In the genomic region with DNA sequence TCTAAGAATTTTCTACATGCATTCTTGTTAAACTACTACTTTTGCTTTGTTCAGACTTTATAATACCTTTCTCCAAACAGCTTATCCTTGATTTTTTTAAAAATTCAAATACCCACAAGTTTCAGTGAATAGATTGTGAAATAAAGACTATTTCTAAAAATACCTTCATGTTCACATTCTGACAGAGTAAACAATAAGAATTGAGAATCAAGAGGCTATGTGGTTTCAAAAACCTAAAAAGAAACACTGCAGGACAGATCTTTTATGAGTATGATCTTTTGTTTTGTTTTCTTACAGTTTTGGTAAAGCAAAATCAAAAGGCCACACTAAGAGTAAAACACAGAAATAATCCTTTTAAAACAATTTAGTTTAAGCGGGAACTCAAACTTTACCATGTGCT, we compare ENCODE assay signal across 21 cellular contexts. TPM values are rescaled to one million over a fixed set of nuclear protein-coding genes. Genes with fewer than 3 reads are reported as not detected.
DNase-seq lines count a peak whose midpoint lies in the region; ATAC-seq, FAIRE-seq and TF ChIP-seq lines count a peak whose summit lies in the region.
"Had no signal": no experiment of that assay in that cellular context is flagged by ENCODE, and none has a peak within 500 bp of the region (broad histone marks: within the 10 kb centered on the region; RNA-seq: fewer than 3 reads in every experiment).

No MANE protein-coding gene starts in this region.

- ATAC-seq in GM19035 (IDR thresholded peaks at IDR 0.05; ENCODE audit: unreplicated experiment) (peak; percentile 57), GM21515 (IDR thresholded peaks at IDR 0.05; ENCODE audit: unreplicated experiment) (peak; percentile 58), HG03095 (IDR thresholded peaks at IDR 0.05; ENCODE audit: unreplicated experiment) (peak; percentile 59), GM12878 (peak; percentile 39)
- ATAC-seq: HCT116 had no signal

- CTCF ChIA-PET in GM12878 (lab: Yijun Ruan, JAX): interaction anchor here (1.6 to 1.8 kb wide), 2 partner anchors 98 to 350 kb away, joined by 3 read pairs; no protein-coding TSS in a partner anchor

- no peaks in the 10 kb centered on the region for H4K20me1 ChIP-seq in GM12878 (ENCODE audit: control insufficient read depth, insufficient read depth)

- DNase-seq in GM12878 (ENCODE audit: low read depth, low spot score) (no peak), cerebellum (ENCODE audit: low spot score) (no peak), MV-4-11 (lab: John Stamatoyannopoulos, UW) (no peak), NK-92 (lab: John Stamatoyannopoulos, UW; ENCODE audit: unreplicated experiment) (no peak), DMS153 treated with DMSO at 0.1 percent for 48 hours (lab: John Stamatoyannopoulos, UW; ENCODE audit: unreplicated experiment) (no peak)
- DNase-seq: ACHN; C1 segment of cervical spinal cord; CD8-positive, alpha-beta memory T cell; GM23248; NCI-H1417; NCI-H1930; NCI-H446; NCI-H526 treated with DMSO at 0.1 percent for 48 hours; NK-92 treated with Interleukin-12 subunit alpha and Interleukin-12 subunit beta, amount 100 ng/mL, for 24 hours; Peyer's patch had no signal

- H3K4me2 ChIP-seq in GM12878 (ENCODE audit: control insufficient read depth, insufficient read depth): no peak overlapping the region

- TF ChIP-seq POLR2A in GM12878 (IDR thresholded peaks at IDR 0.05; ENCODE audit: low read depth, low read length): no peak

- no peaks in the 10 kb centered on the region for H3K27me3 ChIP-seq in GM12878 (replicated peaks in 1 of 2; ENCODE audit: control insufficient read depth in 2 of 2, insufficient read depth in 2 of 2, low read length in 1 of 2)
- H3K27me3 ChIP-seq: Peyer's patch had no signal

- in situ Hi-C loops in GM12878 (cut with MboI): no loop called here

- H3K4me1 ChIP-seq in GM12878 (ENCODE audit: control insufficient read depth, insufficient read depth, low read length): no peaks in the 10 kb centered on the region
- H3K4me1 ChIP-seq: Peyer's patch had no signal

- no peaks in the 10 kb centered on the region for H3K9me3 ChIP-seq in GM12878 (replicated peaks; ENCODE audit: control insufficient read depth, insufficient read depth, low read length)
- H3K9me3 ChIP-seq: Peyer's patch had no signal

- 90% methylated on average over 1 of the region's 1 CpG for WGBS in GM12878 (ENCODE audit: insufficient coverage, insufficient replicate concordance, low lambda C conversion rate, missing lambda C conversion rate)

- RAD21 ChIA-PET in GM12878 (lab: Charles Lee; ENCODE audit: unreplicated experiment): no interaction called here

- FAIRE-seq in GM12878 (lab: Jason Lieb, UNC): peak; percentile 27
- FAIRE-seq: HTR-8/SVneo, TTC549 had no signal

- peaks cover 0 to 4% of the 10 kb centered on the region in 2 experiments; a peak in 1 of 4 replicates for H3K36me3 ChIP-seq in GM12878 (ENCODE audit: control insufficient read depth in 2 of 2, insufficient read depth in 2 of 2, low read length in 1 of 2)

- no TSS peak for BruUV-seq in GM12878 (replicated peaks; lab: Mats Ljungman, UMichigan)

- no peak for TF ChIP-seq RAD21 in GM12878 (IDR thresholded peaks at IDR 0.05; ENCODE audit: insufficient read depth, low read depth, low read length)

- TF ChIP-seq CTCF in GM12878 (IDR thresholded peaks at IDR 0.05 in 2 of 3, conservative IDR thresholded peaks at IDR 0.05 in 1 of 3; ENCODE audit: control insufficient read depth in 2 of 3, extremely low read depth in 1 of 3, insufficient read depth in 1 of 3, low read depth in 3 of 3, low read length in 3 of 3): no peak

- no peak overlapping the region for H3K9ac ChIP-seq in GM12878 (ENCODE audit: control insufficient read depth, insufficient read depth, low read length)
- H3K9ac ChIP-seq: GM23248 had no signal

- SMC1A ChIA-PET in GM12878 (lab: Charles Lee; ENCODE audit: uncharacterized antibody, unreplicated experiment): interaction anchor here (1.4 to 2.1 kb wide), 3 partner anchors 10 to 815 kb away, joined by 3 to 11 read pairs (median 5); no protein-coding TSS in a partner anchor

- H3K27ac ChIP-seq in GM12878 (ENCODE audit: control insufficient read depth, insufficient read depth): peak overlapping the region; percentile 42; the same call in 1 of the 2 replicates
- H3K27ac ChIP-seq: GM23248, Peyer's patch had no signal

- H3K79me2 ChIP-seq in GM12878 (ENCODE audit: control insufficient read depth, insufficient read depth, low read length): no peaks in the 10 kb centered on the region

- no peak overlapping the region for H3K4me3 ChIP-seq in GM12878
- H3K4me3 ChIP-seq: GM23248, Peyer's patch had no signal

- no peak overlapping the region for H2AFZ ChIP-seq in GM12878 (ENCODE audit: control insufficient read depth, low read depth, low read length)
- H2AFZ ChIP-seq: GM23248 had no signal

- no peak for TF ChIP-seq EP300 in GM12878 (IDR thresholded peaks at IDR 0.05; ENCODE audit: borderline replicate concordance in 1 of 2, control insufficient read depth in 1 of 2, low read depth in 2 of 2, low read length in 2 of 2)

- intact Hi-C loops in GM12878 (cut with micrococcal nuclease; ENCODE audit: unreplicated experiment): no loop called here

- POLR2A ChIA-PET in GM12878 (lab: Charles Lee): no interaction called here

TF ChIP-seq in GM12878, 131 proteins besides CTCF, POLR2A, EP300 and RAD21 (continues in another document):
- no peak for TF ChIP-seq NR2F1 (conservative IDR thresholded peaks at IDR 0.05)
- TF ChIP-seq, protein P1, sequence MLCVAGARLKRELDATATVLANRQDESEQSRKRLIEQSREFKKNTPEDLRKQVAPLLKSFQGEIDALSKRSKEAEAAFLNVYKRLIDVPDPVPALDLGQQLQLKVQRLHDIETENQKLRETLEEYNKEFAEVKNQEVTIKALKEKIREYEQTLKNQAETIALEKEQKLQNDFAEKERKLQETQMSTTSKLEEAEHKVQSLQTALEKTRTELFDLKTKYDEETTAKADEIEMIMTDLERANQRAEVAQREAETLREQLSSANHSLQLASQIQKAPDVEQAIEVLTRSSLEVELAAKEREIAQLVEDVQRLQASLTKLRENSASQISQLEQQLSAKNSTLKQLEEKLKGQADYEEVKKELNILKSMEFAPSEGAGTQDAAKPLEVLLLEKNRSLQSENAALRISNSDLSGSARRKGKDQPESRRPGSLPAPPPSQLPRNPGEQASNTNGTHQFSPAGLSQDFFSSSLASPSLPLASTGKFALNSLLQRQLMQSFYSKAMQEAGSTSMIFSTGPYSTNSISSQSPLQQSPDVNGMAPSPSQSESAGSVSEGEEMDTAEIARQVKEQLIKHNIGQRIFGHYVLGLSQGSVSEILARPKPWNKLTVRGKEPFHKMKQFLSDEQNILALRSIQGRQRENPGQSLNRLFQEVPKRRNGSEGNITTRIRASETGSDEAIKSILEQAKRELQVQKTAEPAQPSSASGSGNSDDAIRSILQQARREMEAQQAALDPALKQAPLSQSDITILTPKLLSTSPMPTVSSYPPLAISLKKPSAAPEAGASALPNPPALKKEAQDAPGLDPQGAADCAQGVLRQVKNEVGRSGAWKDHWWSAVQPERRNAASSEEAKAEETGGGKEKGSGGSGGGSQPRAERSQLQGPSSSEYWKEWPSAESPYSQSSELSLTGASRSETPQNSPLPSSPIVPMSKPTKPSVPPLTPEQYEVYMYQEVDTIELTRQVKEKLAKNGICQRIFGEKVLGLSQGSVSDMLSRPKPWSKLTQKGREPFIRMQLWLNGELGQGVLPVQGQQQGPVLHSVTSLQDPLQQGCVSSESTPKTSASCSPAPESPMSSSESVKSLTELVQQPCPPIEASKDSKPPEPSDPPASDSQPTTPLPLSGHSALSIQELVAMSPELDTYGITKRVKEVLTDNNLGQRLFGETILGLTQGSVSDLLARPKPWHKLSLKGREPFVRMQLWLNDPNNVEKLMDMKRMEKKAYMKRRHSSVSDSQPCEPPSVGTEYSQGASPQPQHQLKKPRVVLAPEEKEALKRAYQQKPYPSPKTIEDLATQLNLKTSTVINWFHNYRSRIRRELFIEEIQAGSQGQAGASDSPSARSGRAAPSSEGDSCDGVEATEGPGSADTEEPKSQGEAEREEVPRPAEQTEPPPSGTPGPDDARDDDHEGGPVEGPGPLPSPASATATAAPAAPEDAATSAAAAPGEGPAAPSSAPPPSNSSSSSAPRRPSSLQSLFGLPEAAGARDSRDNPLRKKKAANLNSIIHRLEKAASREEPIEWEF (IDR thresholded peaks at IDR 0.05; ENCODE audit: insufficient replicate concordance, low read depth, low read length): no peak

RNA-seq across cellular contexts. Expression of gene ALS2, which starts 21.2 kb away (rescaled TPM):
- total RNA-seq in GM12878 (2013; cell fraction: nucleolus; rRNA removed): 37.9 and 42.8 TPM in 2 replicates
- 7.2 and 8.7 TPM in 2 replicates for total RNA-seq in GM12878 (2014; rRNA removed)
- 9.1 TPM in 2 replicates for total RNA-seq in GM12878 (2014; rRNA removed; fragmentation: Illumina TruSeq; extraction: Trizol)
- total RNA-seq in GM12878 (2021): 9.3 and 13.0 TPM in 2 replicates
- 5.3 TPM for polyA plus RNA-seq in GM12878 (2011; ENCODE audit: low read depth)
- polyA plus RNA-seq in GM12878 (2011; rRNA removed): 9.6 and 11.2 TPM in 2 replicates
- polyA plus RNA-seq in GM12878 (2011; cell fraction: cytosol; rRNA removed): 6.1 TPM in 2 replicates
- 9.5 and 9.9 TPM in 2 replicates for polyA plus RNA-seq in GM12878 (2011; cell fraction: nucleus; rRNA removed)
- polyA plus RNA-seq in GM12878 (2012): 4.9 and 5.2 TPM in 2 replicates
- 10.4 and 16.3 TPM in 2 replicates for polyA plus RNA-seq in GM12878 (2014; fragmentation: Illumina TruSeq; extraction: Trizol)
- polyA plus RNA-seq in GM12878 (2014; fragmentation: Nextera tagmentation; extraction: Ambion mirVana): 1 to 10 TPM; 2.4 to 4.2 TPM
- polyA plus RNA-seq in GM12878 (2014; rRNA removed): 6.9 and 7.4 TPM in 2 replicates
- polyA plus RNA-seq in GM12878 (2016; fragmentation: Nextera tagmentation; extraction: Ambion mirVana): 1 to 10 TPM; 6.1 to 7.9 TPM
- polyA minus RNA-seq in GM12878 (2011; rRNA and poly(A)+ RNA removed): 14.6 and 17.5 TPM in 2 replicates
- polyA minus RNA-seq in GM12878 (2011; cell fraction: cytosol; rRNA and poly(A)+ RNA removed): 3.5 and 3.9 TPM in 2 replicates
- 8.7 and 12.2 TPM in 2 replicates for polyA minus RNA-seq in GM12878 (2011; cell fraction: nucleus; rRNA and poly(A)+ RNA removed)
- 55.7 TPM for total RNA-seq in cerebellum

RNA-seq across cellular contexts. Expression of gene CDK15, which starts 46.8 kb away (rescaled TPM):
- not detected in 2 replicates for total RNA-seq in GM12878 (2013; cell fraction: nucleolus; rRNA removed)
- total RNA-seq in GM12878 (2014; rRNA removed) (not detected in 2 replicates), GM12878 (2014; rRNA removed; fragmentation: Illumina TruSeq; extraction: Trizol) (0.04 TPM in 1 of 2 replicates, not detected in the other), GM12878 (2021) (not detected in 2 replicates), cerebellum (0.18 TPM)
- polyA plus RNA-seq in GM12878 (2011; ENCODE audit: low read depth): not detected
- polyA plus RNA-seq in GM12878 (2011; rRNA removed) (0.01 TPM in 1 of 2 replicates, not detected in the other), GM12878 (2014; fragmentation: Illumina TruSeq; extraction: Trizol) (not detected in 2 replicates), GM12878 (2014; fragmentation: Nextera tagmentation; extraction: Ambion mirVana) (not detected), GM12878 (2014; rRNA removed) (not detected in 2 replicates), GM12878 (2016; fragmentation: Nextera tagmentation; extraction: Ambion mirVana) (not detected)
- polyA plus RNA-seq in GM12878 (2011; cell fraction: cytosol; rRNA removed): not detected in 2 replicates
- not detected in 2 replicates for polyA plus RNA-seq in GM12878 (2011; cell fraction: nucleus; rRNA removed)
- polyA plus RNA-seq in GM12878 (2012): not detected in 2 replicates
- polyA minus RNA-seq in GM12878 (2011; rRNA and poly(A)+ RNA removed): not detected in 2 replicates
- polyA minus RNA-seq in GM12878 (2011; cell fraction: cytosol; rRNA and poly(A)+ RNA removed): not detected in 2 replicates
- not detected in 2 replicates for polyA minus RNA-seq in GM12878 (2011; cell fraction: nucleus; rRNA and poly(A)+ RNA removed)
- total RNA-seq: CD8-positive, alpha-beta memory T cell had no signal
- polyA plus RNA-seq: CD8-positive, alpha-beta memory T cell had no signal
